Comparison of ENCODE assay signal across 1 cellular context in genomic region chr4:26217429-26217828, GRCh38.
TF ChIP-seq lines count a peak whose summit lies in the region.

No MANE protein-coding gene starts in this region.

TF ChIP-seq in GM23338, 12 proteins besides CTCF, POLR2A, EP300 and RAD21 (continued from another document):
- TF ChIP-seq REST (IDR thresholded peaks at IDR 0.05; ENCODE audit: unreplicated experiment) = no peak
- TF ChIP-seq EZH2phosphoT487 (IDR thresholded peaks at IDR 0.05; ENCODE audit: unreplicated experiment) = no peak
- TF ChIP-seq CREB1 (CRISPR knock-in tag; IDR thresholded peaks at IDR 0.05; ENCODE audit: low read depth) = no peak
- no peak for TF ChIP-seq ZNF331 (CRISPR knock-in tag; IDR thresholded peaks at IDR 0.05; ENCODE audit: low read depth)
- TF ChIP-seq JUNB (IDR thresholded peaks at IDR 0.05; ENCODE audit: unreplicated experiment) = no peak
